In the genomic region with DNA sequence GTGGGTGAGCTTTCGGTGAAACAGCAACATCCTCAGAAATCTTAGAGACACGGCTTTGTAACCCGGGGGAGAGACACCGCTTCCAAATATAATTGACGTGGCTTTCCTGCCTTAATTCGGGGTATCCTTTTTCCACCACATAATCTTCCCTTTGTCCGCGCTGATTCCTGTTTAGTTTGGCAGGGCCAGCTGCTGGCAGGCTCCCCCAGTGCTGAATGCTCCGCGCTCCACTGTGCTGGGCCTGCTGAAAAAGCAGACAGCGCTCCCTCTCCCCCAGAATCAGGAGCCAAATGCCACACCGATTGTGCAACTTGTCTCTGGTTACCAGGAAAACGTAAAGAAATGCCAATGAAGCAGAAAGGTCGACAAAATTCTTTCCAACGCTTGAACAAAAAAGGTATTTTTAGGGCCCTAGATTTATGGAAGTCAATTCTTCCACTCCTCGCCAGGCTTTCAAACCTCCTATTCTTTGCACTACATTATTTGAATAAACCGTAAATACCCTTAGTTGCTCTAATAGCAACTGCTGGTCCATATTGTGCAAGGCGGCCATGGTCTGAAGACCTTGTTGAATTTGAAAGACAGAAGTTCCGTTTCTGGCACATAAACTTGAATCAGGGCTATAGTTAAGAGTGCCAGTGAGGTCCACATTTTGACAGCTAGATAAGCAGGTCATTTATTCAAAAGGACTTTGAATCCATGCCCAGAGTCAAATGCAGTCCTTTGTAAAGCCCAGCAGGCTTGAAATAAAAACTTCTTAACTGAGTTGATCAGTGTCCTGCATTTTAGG, we compare ENCODE assay signal across 8 cellular contexts.
DNase-seq lines count a peak whose midpoint lies in the region; ATAC-seq and TF ChIP-seq lines count a peak whose summit lies in the region.

No MANE protein-coding gene starts in this region.

- TF ChIP-seq CTCF in upper lobe of left lung (IDR thresholded peaks at IDR 0.05), result no peak
- TF ChIP-seq CTCF in BE2C (IDR thresholded peaks at IDR 0.05; ENCODE audit: low read depth, low read length), result no peak

- H3K27ac ChIP-seq in duodenal mucosa (ENCODE audit: low read depth, low read length) (peak overlapping the region; percentile 13), upper lobe of left lung (peak overlapping the region; percentile 60 to 83 (median 72))

- peaks cover 40% of the 10 kb centered on the region for H3K4me1 Mint-ChIP-seq in activated naive CD4-positive, alpha-beta T cell treated with anti-CD3 and anti-CD28 coated beads, Interleukin-2, amount 10 ng/mL, durations not matched to agents 7 days and 5 days

- CTCF ChIA-PET in activated naive CD4-positive, alpha-beta T cell treated with anti-CD3 and anti-CD28 coated beads, Interleukin-2, amount 10 ng/mL, durations not matched to agents 7 days and 5 days (lab: Charles Lee), result interaction anchor here (1.1 kb wide), 1 partner anchor 68 kb away, joined by 5 read pairs; no protein-coding TSS in a partner anchor

- H3K27me3 Mint-ChIP-seq in activated naive CD4-positive, alpha-beta T cell treated with anti-CD3 and anti-CD28 coated beads, Interleukin-2, amount 10 ng/mL, durations not matched to agents 7 days and 5 days, result peaks cover 4% of the 10 kb centered on the region

- H3K36me3 ChIP-seq in duodenal mucosa (ENCODE audit: control insufficient read depth in 1 of 2, insufficient read depth in 2 of 2, low read length in 2 of 2) (no peaks in the 10 kb centered on the region), upper lobe of left lung (no peaks in the 10 kb centered on the region), BE2C (no peaks in the 10 kb centered on the region)

- no peak for TF ChIP-seq POLR2A in upper lobe of left lung (IDR thresholded peaks at IDR 0.05)

- TF ChIP-seq EP300 in upper lobe of left lung (IDR thresholded peaks at IDR 0.05), result no peak

- DNase-seq in activated naive CD4-positive, alpha-beta T cell treated with anti-CD3 and anti-CD28 coated beads, Interleukin-2, amount 10 ng/mL, durations not matched to agents 7 days and 5 days, result no peak
- DNase-seq in activated naive CD4-positive, alpha-beta T cell treated with anti-CD3 and anti-CD28 coated beads, Interleukin-2, amount 50 U/mL, for 16 hours, result no peak
- DNase-seq in midbrain (lab: John Stamatoyannopoulos, UW) (peak; percentile 76), upper lobe of left lung (peak in 1 of 2 donors; percentile 26), BE2C (no peak), GOT3 (lab: John Stamatoyannopoulos, UW) (no peak)

- peak; percentile 51 to 80 for ATAC-seq in upper lobe of left lung (ENCODE audit: low FRiP score in 2 of 2)
- ATAC-seq in HG02852 (IDR thresholded peaks at IDR 0.05; ENCODE audit: unreplicated experiment), result no peak

- no peaks in the 10 kb centered on the region for H3K9me3 Mint-ChIP-seq in activated naive CD4-positive, alpha-beta T cell treated with anti-CD3 and anti-CD28 coated beads, Interleukin-2, amount 10 ng/mL, durations not matched to agents 7 days and 5 days

- H3K9me3 ChIP-seq in duodenal mucosa (ENCODE audit: control insufficient read depth in 1 of 2, low read length in 2 of 2) (no peaks in the 10 kb centered on the region), upper lobe of left lung (no peaks in the 10 kb centered on the region), BE2C (no peaks in the 10 kb centered on the region)

- H3K27ac Mint-ChIP-seq in activated naive CD4-positive, alpha-beta T cell treated with anti-CD3 and anti-CD28 coated beads, Interleukin-2, amount 10 ng/mL, durations not matched to agents 7 days and 5 days, result peak overlapping the region; percentile 85

- H3K4me3 Mint-ChIP-seq in activated naive CD4-positive, alpha-beta T cell treated with anti-CD3 and anti-CD28 coated beads, Interleukin-2, amount 10 ng/mL, durations not matched to agents 7 days and 5 days, result peak overlapping the region; percentile 34

- H3K4me1 ChIP-seq in duodenal mucosa (ENCODE audit: control insufficient read depth in 1 of 2, insufficient read depth in 2 of 2, low read length in 2 of 2) (peaks cover 0 to 12% of the 10 kb centered on the region in 2 donors), upper lobe of left lung (peaks cover 0 to 4% (median 2%) of the 10 kb centered on the region in 4 donors), BE2C (peaks cover 7% of the 10 kb centered on the region)

- H3K9ac ChIP-seq in duodenal mucosa (ENCODE audit: low read depth in 1 of 2, low read length in 2 of 2), result no peak overlapping the region

- H3K36me3 Mint-ChIP-seq in activated naive CD4-positive, alpha-beta T cell treated with anti-CD3 and anti-CD28 coated beads, Interleukin-2, amount 10 ng/mL, durations not matched to agents 7 days and 5 days, result no peaks in the 10 kb centered on the region

- no peaks in the 10 kb centered on the region for H3K27me3 ChIP-seq in duodenal mucosa (ENCODE audit: control insufficient read depth in 1 of 2, insufficient read depth in 2 of 2, low read length in 2 of 2)
- H3K27me3 ChIP-seq in upper lobe of left lung, result no peaks in the 10 kb centered on the region
- no peaks in the 10 kb centered on the region for H3K27me3 ChIP-seq in BE2C

- 55 to 62% methylated on average over 19 of the region's 19 CpGs for WGBS in upper lobe of left lung, 2 donors

- H3K4me3 ChIP-seq in duodenal mucosa (ENCODE audit: low read depth in 1 of 2, low read length in 2 of 2) (peak overlapping the region; percentile 15 to 44), upper lobe of left lung (peak overlapping the region in 2 of 4 donors; percentile 23 to 29), BE2C (ENCODE audit: low read depth, low read length) (no peak overlapping the region)
